Comparison of ENCODE assay signal across 17 cellular contexts in genomic region chr1:97759078-97759477, GRCh38.
"Had no signal": no experiment of that assay in that cellular context is flagged by ENCODE, and none has a peak within 500 bp of the region (broad histone marks: within the 10 kb centered on the region; RNA-seq: fewer than 3 reads in every experiment).

No MANE protein-coding gene starts in this region.

- H3K9me3 ChIP-seq: lower lobe of right lung, right lobe of liver, thoracic aorta, upper lobe of left lung had no signal

- H3K79me2 ChIP-seq: parathyroid adenoma had no signal

- H3K4me3 Mint-ChIP-seq: activated CD4-positive, alpha-beta T cell treated with anti-CD3 and anti-CD28 coated beads, Interleukin-2, amount 10 ng/mL, durations not matched to agents 7 days and 5 days; activated CD8-positive, alpha-beta T cell treated with anti-CD3 and anti-CD28 coated beads, Interleukin-2, amount 10 ng/mL, durations not matched to agents 7 days and 5 days; activated naive CD4-positive, alpha-beta T cell treated with anti-CD3 and anti-CD28 coated beads, Interleukin-2, amount 10 ng/mL, durations not matched to agents 7 days and 5 days; activated naive CD8-positive, alpha-beta T cell treated with anti-CD3 and anti-CD28 coated beads, Interleukin-2, amount 50 U/mL, for 24 hours; activated T-cell treated with anti-CD3 and anti-CD28 coated beads, Interleukin-2, amount 50 U/mL, for 24 hours; naive thymus-derived CD8-positive, alpha-beta T cell; stimulated activated naive B cell treated with anti-CD40 and anti-IgM and Interleukin-4, amounts not matched to agents 10 μg/mL and 1 μg/mL and 100 μg/mL, for 72 hours had no signal

- H2AFZ ChIP-seq: parathyroid adenoma had no signal

- H3K27ac Mint-ChIP-seq: activated CD4-positive, alpha-beta T cell treated with anti-CD3 and anti-CD28 coated beads, Interleukin-2, amount 10 ng/mL, durations not matched to agents 7 days and 5 days; activated CD8-positive, alpha-beta T cell treated with anti-CD3 and anti-CD28 coated beads, Interleukin-2, amount 10 ng/mL, durations not matched to agents 7 days and 5 days; activated naive CD4-positive, alpha-beta T cell treated with anti-CD3 and anti-CD28 coated beads, Interleukin-2, amount 10 ng/mL, durations not matched to agents 7 days and 5 days; activated naive CD8-positive, alpha-beta T cell treated with anti-CD3 and anti-CD28 coated beads, Interleukin-2, amount 50 U/mL, for 24 hours; activated T-cell treated with anti-CD3 and anti-CD28 coated beads, Interleukin-2, amount 50 U/mL, for 24 hours; activated T-helper 2 cell treated with anti-CD3 and anti-CD28 coated beads, Interferon-gamma antibody, Interleukin-2, Interleukin-4, amounts not matched to agents 10 μg/mL and 5 μg/mL and 100 μg/mL, durations not matched to agents 14 hours and 24 hours and 36 hours; naive thymus-derived CD8-positive, alpha-beta T cell; stimulated activated naive B cell treated with anti-CD40 and anti-IgM and Interleukin-4, amounts not matched to agents 10 μg/mL and 1 μg/mL and 100 μg/mL, for 72 hours had no signal

- H3K27me3 ChIP-seq: right lobe of liver, upper lobe of left lung had no signal

- H3K9ac ChIP-seq: parathyroid adenoma had no signal

- H3K36me3 ChIP-seq: lower lobe of right lung, right lobe of liver, thoracic aorta, upper lobe of left lung had no signal

- H3K4me1 Mint-ChIP-seq: activated CD4-positive, alpha-beta T cell treated with anti-CD3 and anti-CD28 coated beads, Interleukin-2, amount 10 ng/mL, durations not matched to agents 7 days and 5 days; activated naive CD4-positive, alpha-beta T cell treated with anti-CD3 and anti-CD28 coated beads, Interleukin-2, amount 10 ng/mL, durations not matched to agents 7 days and 5 days; activated naive CD8-positive, alpha-beta T cell treated with anti-CD3 and anti-CD28 coated beads, Interleukin-2, amount 50 U/mL, for 24 hours had no signal

- DNase-seq: activated CD4-positive, alpha-beta T cell treated with anti-CD3 and anti-CD28 coated beads, Interleukin-2, amount 10 ng/mL, durations not matched to agents 7 days and 5 days; activated CD8-positive, alpha-beta T cell treated with anti-CD3 and anti-CD28 coated beads, Interleukin-2, amount 10 ng/mL, durations not matched to agents 7 days and 5 days; activated naive CD4-positive, alpha-beta T cell treated with anti-CD3 and anti-CD28 coated beads, Interleukin-2, amount 10 ng/mL, durations not matched to agents 7 days and 5 days; activated naive CD8-positive, alpha-beta T cell treated with anti-CD3 and anti-CD28 coated beads, Interleukin-2, amount 50 U/mL, for 24 hours; activated T-cell treated with anti-CD3 and anti-CD28 coated beads, Interleukin-2, amount 50 U/mL, for 24 hours; aorta; cortex of kidney; left cardiac atrium; lower lobe of right lung; naive thymus-derived CD8-positive, alpha-beta T cell; right lobe of liver; stimulated activated naive B cell treated with anti-CD40 and anti-IgM and Interleukin-4, amounts not matched to agents 10 μg/mL and 1 μg/mL and 100 μg/mL, for 72 hours; T1000; upper lobe of left lung had no signal

- H3K27me3 Mint-ChIP-seq: activated CD4-positive, alpha-beta T cell treated with anti-CD3 and anti-CD28 coated beads, Interleukin-2, amount 10 ng/mL, durations not matched to agents 7 days and 5 days; activated naive CD4-positive, alpha-beta T cell treated with anti-CD3 and anti-CD28 coated beads, Interleukin-2, amount 10 ng/mL, durations not matched to agents 7 days and 5 days; activated naive CD8-positive, alpha-beta T cell treated with anti-CD3 and anti-CD28 coated beads, Interleukin-2, amount 50 U/mL, for 24 hours; activated T-cell treated with anti-CD3 and anti-CD28 coated beads, Interleukin-2, amount 50 U/mL, for 24 hours; naive thymus-derived CD8-positive, alpha-beta T cell; stimulated activated naive B cell treated with anti-CD40 and anti-IgM and Interleukin-4, amounts not matched to agents 10 μg/mL and 1 μg/mL and 100 μg/mL, for 72 hours had no signal

- H3K4me3 ChIP-seq: lower lobe of right lung, right lobe of liver, thoracic aorta, upper lobe of left lung had no signal

- H3K27ac ChIP-seq: lower lobe of right lung, parathyroid adenoma, right lobe of liver, thoracic aorta had no signal

- H3K4me1 ChIP-seq: parathyroid adenoma had no signal
